32 cellular contexts compared by ENCODE assay signal in the genomic region with DNA sequence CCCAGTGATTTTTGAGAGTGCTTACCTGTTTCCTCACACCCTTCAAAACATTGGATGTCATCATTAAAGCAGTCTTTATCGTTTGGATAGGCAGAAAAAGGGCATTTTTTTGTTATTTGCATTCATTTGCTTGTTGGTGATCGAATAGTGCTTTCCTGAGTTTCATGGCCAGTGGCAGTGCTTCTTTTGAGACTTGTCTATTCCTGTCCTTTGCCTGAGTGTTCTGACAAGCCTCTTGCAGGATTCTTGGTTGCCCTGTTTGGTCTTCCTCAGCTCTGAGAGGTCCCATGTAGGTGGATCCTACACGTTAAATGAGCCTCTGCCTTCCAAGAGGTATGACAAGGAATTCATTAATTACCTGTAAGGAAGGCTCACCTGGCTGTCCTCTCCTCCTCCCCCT. TPM values are rescaled to one million over a fixed set of nuclear protein-coding genes. Genes with fewer than 3 reads are reported as not detected.
"Had no signal": no experiment of that assay in that cellular context is flagged by ENCODE, and none has a peak within 500 bp of the region (broad histone marks: within the 10 kb centered on the region; RNA-seq: fewer than 3 reads in every experiment).

No MANE protein-coding gene starts in this region.

- H3K9me3 ChIP-seq: ascending aorta, MG63 had no signal

- H3K27ac Mint-ChIP-seq: activated B cell treated with CpG ODN at 0.5 μM for 24 hours; activated CD4-positive, alpha-beta memory T cell treated with anti-CD3 and anti-CD28 coated beads for 36 hours; activated naive CD8-positive, alpha-beta T cell treated with anti-CD3 and anti-CD28 coated beads for 36 hours had no signal

- DNase-seq: activated B cell treated with CpG ODN at 0.5 μM for 24 hours; activated CD4-positive, alpha-beta memory T cell treated with anti-CD3 and anti-CD28 coated beads for 36 hours; activated CD4-positive, alpha-beta T cell treated with anti-CD3 and anti-CD28 coated beads for 4 hours; activated CD4-positive, alpha-beta T cell treated with anti-CD3 and anti-CD28 coated beads, Interleukin-2, amount 50 U/mL, for 1 hour; activated CD4-positive, CD25-positive, alpha-beta regulatory T cell treated with anti-CD3 and anti-CD28 coated beads, Interleukin-2, amount 50 U/mL, for 72 hours; activated CD8-positive, alpha-beta memory T cell treated with anti-CD3 and anti-CD28 coated beads, Interleukin-2, amount 50 U/mL, for 4 hours; activated effector memory CD4-positive, alpha-beta T cell treated with Interleukin-2 at 50 U/mL for 16 hours; activated naive CD4-positive, alpha-beta T cell treated with anti-CD3 and anti-CD28 coated beads, Interleukin-2, amount 50 U/mL, for 16 hours; activated naive CD8-positive, alpha-beta T cell treated with anti-CD3 and anti-CD28 coated beads for 36 hours; activated T-cell treated with anti-CD3 and anti-CD28 coated beads for 4 hours; activated T-cell treated with anti-CD3 and anti-CD28 coated beads, Interleukin-2, amount 50 U/mL, for 4 hours; amniotic stem cell; central memory CD4-positive, alpha-beta T cell; MG63; NCI-H1048; NCI-H1105 treated with DMSO at 0.1 percent for 48 hours; NCI-H1436; NCI-H1694; NCI-H1930; NCI-H2081 treated with DMSO at 0.1 percent for 48 hours; NCI-H345; NCI-H524 treated with DMSO at 0.1 percent for 48 hours; SIG-M5; SW 1271; T-helper 1 cell; T-helper 2 cell; T-helper 9 cell had no signal

- H3K27ac ChIP-seq: ascending aorta, VCaP had no signal

- H3K9me3 Mint-ChIP-seq: activated B cell treated with CpG ODN at 0.5 μM for 24 hours; activated CD4-positive, alpha-beta memory T cell treated with anti-CD3 and anti-CD28 coated beads for 36 hours; activated naive CD8-positive, alpha-beta T cell treated with anti-CD3 and anti-CD28 coated beads for 36 hours; activated T-cell treated with anti-CD3 and anti-CD28 coated beads, Interleukin-2, amount 50 U/mL, for 4 hours had no signal

- ATAC-seq: activated T-cell treated with anti-CD3 and anti-CD28 coated beads, Interleukin-2, amount 50 U/mL, for 4 hours; K562; Panc1; Right ventricle myocardium inferior had no signal

- H3K4me3 ChIP-seq: ascending aorta, K562, MG63 had no signal

- H3K4me3 Mint-ChIP-seq: activated B cell treated with CpG ODN at 0.5 μM for 24 hours; activated CD4-positive, alpha-beta memory T cell treated with anti-CD3 and anti-CD28 coated beads for 36 hours; activated naive CD8-positive, alpha-beta T cell treated with anti-CD3 and anti-CD28 coated beads for 36 hours; activated T-cell treated with anti-CD3 and anti-CD28 coated beads, Interleukin-2, amount 50 U/mL, for 4 hours had no signal

- H3K36me3 ChIP-seq: ascending aorta, MG63 had no signal

- H3K36me3 Mint-ChIP-seq: activated CD4-positive, alpha-beta memory T cell treated with anti-CD3 and anti-CD28 coated beads for 36 hours; activated naive CD8-positive, alpha-beta T cell treated with anti-CD3 and anti-CD28 coated beads for 36 hours had no signal

- FAIRE-seq: K562 had no signal

- H3K27me3 ChIP-seq: ascending aorta, MG63 had no signal

RNA-seq across cellular contexts. Expression of gene DAB2IP, which starts 52.8 kb away (rescaled TPM):
- total RNA-seq: activated CD4-positive, alpha-beta memory T cell treated with anti-CD3 and anti-CD28 coated beads for 36 hours had no signal
